In genomic region chr9:114804504-114804903, GRCh38 we compare ENCODE assay signal across 12 cellular contexts. TPM values are rescaled to one million over a fixed set of nuclear protein-coding genes. Genes with fewer than 3 reads are reported as not detected.
A peak's percentile ranks its signal among the peaks of the same experiment; 100 is the strongest.
DNase-seq lines count a peak whose midpoint lies in the region; ATAC-seq and TF ChIP-seq lines count a peak whose summit lies in the region.
"Had no signal": no experiment of that assay in that cellular context is flagged by ENCODE, and none has a peak within 500 bp of the region (broad histone marks: within the 10 kb centered on the region; RNA-seq: fewer than 3 reads in every experiment).

No MANE protein-coding gene starts in this region.

- TF ChIP-seq CTCF in VCaP (conservative IDR thresholded peaks at IDR 0.05) (no peak), transverse colon (IDR thresholded peaks at IDR 0.05) (no peak)

- TF ChIP-seq EP300 in transverse colon (IDR thresholded peaks at IDR 0.05; ENCODE audit: low read depth) = peak; percentile 59

- H3K27me3 ChIP-seq in transverse colon = no peaks in the 10 kb centered on the region
- H3K27me3 ChIP-seq in aorta (ENCODE audit: control insufficient read depth in 1 of 2, insufficient read depth in 2 of 2, low read length in 1 of 2) = no peaks in the 10 kb centered on the region

- H3K27ac ChIP-seq in VCaP (peak overlapping the region; percentile 80), transverse colon (peak overlapping the region; percentile 13 to 76 (median 66)), aorta (ENCODE audit: low read depth in 1 of 2, low read length in 2 of 2) (no peak overlapping the region)
- H3K27ac ChIP-seq: thoracic aorta had no signal

- DNase-seq in DMS53 (lab: John Stamatoyannopoulos, UW) (peak; percentile 63), DMS53 treated with DMSO at 0.1 percent for 48 hours (lab: John Stamatoyannopoulos, UW; ENCODE audit: unreplicated experiment) (no peak), islet precursor cell (peak; percentile 69), transverse colon (peak; percentile 79), NCI-H345 treated with DMSO at 0.1 percent for 48 hours (lab: John Stamatoyannopoulos, UW; ENCODE audit: unreplicated experiment) (no peak), aorta (no peak), GF-D8 (lab: John Stamatoyannopoulos, UW) (no peak)
- DNase-seq: activated naive CD4-positive, alpha-beta T cell; NCI-H1092 treated with DMSO at 0.1 percent for 48 hours had no signal

- H3K4me3 ChIP-seq in transverse colon = peak overlapping the region in 1 of 4 donors; percentile 16
- no peak overlapping the region for H3K4me3 ChIP-seq in aorta (ENCODE audit: low read length in 2 of 2)
- H3K4me3 ChIP-seq: skin epidermis, thoracic aorta had no signal

- H3K4me1 ChIP-seq in transverse colon (peaks cover 17 to 48% (median 28%) of the 10 kb centered on the region in 4 donors), aorta (ENCODE audit: control insufficient read depth in 1 of 2, insufficient read depth in 2 of 2, low read length in 2 of 2) (no peaks in the 10 kb centered on the region)

- intact Hi-C loops in transverse colon (cut with DNase I; ENCODE audit: low total_unique reads) = no loop called here
- intact Hi-C loops in aorta (cut with DNase I) = no loop called here

- 50 to 73% methylated on average over 4 to 5 of the region's 5 CpGs for WGBS in transverse colon (ENCODE audit: low coverage in 1 of 2), 2 donors
- WGBS in aorta, 2 donors = 65 to 78% methylated on average over 5 of the region's 5 CpGs

- no peaks in the 10 kb centered on the region for H3K36me3 ChIP-seq in transverse colon
- no peaks in the 10 kb centered on the region for H3K36me3 ChIP-seq in aorta (ENCODE audit: control insufficient read depth in 1 of 2, insufficient read depth in 2 of 2, low read length in 1 of 2)
- H3K36me3 ChIP-seq: thoracic aorta had no signal

- H3K9me3 ChIP-seq in transverse colon (no peaks in the 10 kb centered on the region), aorta (ENCODE audit: control insufficient read depth, low read length) (no peaks in the 10 kb centered on the region)
- H3K9me3 ChIP-seq: thoracic aorta had no signal

- in situ Hi-C loops in transverse colon (cut with MboI; ENCODE audit: low pct_ligation_motif_present in 1 of 4, low pct_unique_long_range_greater_than_20kb in 1 of 4, low sequenced_read_pairs in 3 of 4) = no loop called here

- TF ChIP-seq POLR2A in transverse colon (IDR thresholded peaks at IDR 0.05) = no peak

- ATAC-seq in aorta (ENCODE audit: low FRiP score) = no peak

RNA-seq across cellular contexts. Expression of gene TNFSF15, which starts 1.3 kb away (rescaled TPM):
- 1 to 10 TPM in 3 of 4 donors, under 1 TPM in 1; 0.37 to 2.0 (median 1.9) TPM for total RNA-seq in transverse colon
- under 1 TPM; 0.29 to 0.81 TPM for total RNA-seq in aorta
- polyA plus RNA-seq in aorta = under 1 TPM; 0.03 to 0.38 TPM

Comparison
In these comparisons a context has a peak if more than half of its experiments do, and no peak if none do; other contexts are left out.
1. DNase-seq: peak in DMS53 (single experiment), islet precursor cell (single experiment) and transverse colon (single experiment); none in DMS53 treated with DMSO at 0.1 percent for 48 hours (single experiment), NCI-H345 treated with DMSO at 0.1 percent for 48 hours (single experiment), aorta (0 of 2) and GF-D8 (single experiment).
2. H3K27ac ChIP-seq: peak in VCaP (single experiment) and transverse colon (4 of 4); none in aorta (0 of 2).